Comparison of ENCODE assay signal across 22 cellular contexts in the genomic region with DNA sequence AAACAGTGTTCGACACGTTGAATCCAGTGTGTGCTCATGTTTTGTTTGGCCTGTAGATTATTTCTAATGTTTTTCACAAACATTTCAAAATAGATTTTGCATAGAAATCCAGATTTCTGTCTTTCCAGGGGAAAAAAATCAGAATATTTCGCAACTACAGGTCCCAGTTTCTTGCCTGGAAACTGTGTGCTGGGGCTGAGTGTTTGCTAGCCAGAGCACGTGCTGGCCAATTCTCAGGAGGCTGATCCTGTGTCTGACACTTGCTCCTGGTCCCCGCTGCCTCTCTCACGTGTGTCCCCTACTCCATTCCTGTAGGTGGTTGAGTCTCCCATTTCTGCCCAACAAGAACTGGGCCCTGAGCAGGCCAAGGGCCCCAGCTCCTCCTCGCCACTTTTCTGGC. TPM values are rescaled to one million over a fixed set of nuclear protein-coding genes. Genes with fewer than 3 reads are reported as not detected.
"Had no signal": no experiment of that assay in that cellular context is flagged by ENCODE, and none has a peak within 500 bp of the region (broad histone marks: within the 10 kb centered on the region; RNA-seq: fewer than 3 reads in every experiment).

No MANE protein-coding gene starts in this region.

- ATAC-seq: activated naive CD8-positive, alpha-beta T cell treated with anti-CD3 and anti-CD28 coated beads, Interleukin-2, amount 50 U/mL, for 24 hours; foreskin keratinocyte; left ventricle myocardium superior; natural killer cell; T-cell had no signal

- H3K27ac ChIP-seq: brain microvascular endothelial cell, dorsolateral prefrontal cortex, foreskin keratinocyte, ovary had no signal

- H3K9me3 ChIP-seq: ovary had no signal

- DNase-seq: activated B cell treated with CpG ODN at 0.5 μM for 24 hours; activated CD4-positive, alpha-beta T cell treated with anti-CD3 and anti-CD28 coated beads, Interleukin-2, amount 10 ng/mL, durations not matched to agents 24 days and 14 days; activated CD8-positive, alpha-beta memory T cell treated with anti-CD3 and anti-CD28 coated beads for 24 hours; activated CD8-positive, alpha-beta memory T cell treated with anti-CD3 and anti-CD28 coated beads, Interleukin-2, amount 50 U/mL, for 48 hours; activated effector memory CD4-positive, alpha-beta T cell treated with Interleukin-2 at 50 U/mL for 16 hours; activated naive CD4-positive, alpha-beta T cell treated with anti-CD3 and anti-CD28 coated beads, Interleukin-2, amount 10 ng/mL, durations not matched to agents 7 days and 5 days; activated naive CD8-positive, alpha-beta T cell treated with anti-CD3 and anti-CD28 coated beads, Interleukin-2, amount 50 U/mL, for 24 hours; activated T-cell treated with anti-CD3 and anti-CD28 coated beads, Interleukin-2, amount 50 U/mL, for 48 hours; aorta; brain microvascular endothelial cell; central memory CD4-positive, alpha-beta T cell; dorsolateral prefrontal cortex; foreskin keratinocyte; glutamatergic neuron; hypothalamus; left ventricle myocardium superior; natural killer cell; ovary; stimulated activated CD4-positive, alpha-beta T cell treated with anti-CD3 and anti-CD28 coated beads, Interleukin-12 subunit alpha, Interleukin-12 subunit beta, amount 100 ng/mL, for 4 hours; stimulated activated CD4-positive, alpha-beta T cell treated with anti-CD3 and anti-CD28 coated beads, Interleukin-1b, Interleukin-23, amount 100 ng/mL, for 48 hours; stimulated activated naive CD4-positive, alpha-beta T cell treated with Interleukin-2 at 50 U/mL for 16 hours; T-cell had no signal

- H3K4me3 ChIP-seq: dorsolateral prefrontal cortex, ovary had no signal

- H3K36me3 ChIP-seq: brain microvascular endothelial cell, ovary had no signal

- H3K27me3 ChIP-seq: brain microvascular endothelial cell, foreskin keratinocyte, ovary had no signal

RNA-seq across cellular contexts. Expression of gene MAB21L3, which starts 2.4 kb away (rescaled TPM):
- total RNA-seq: activated B cell treated with CpG ODN at 0.5 μM for 24 hours; activated CD4-positive, alpha-beta T cell treated with anti-CD3 and anti-CD28 coated beads, Interleukin-2, amount 10 ng/mL, durations not matched to agents 24 days and 14 days; aorta; left ventricle myocardium superior; natural killer cell; ovary; T-cell had no signal
- polyA plus RNA-seq: ovary had no signal
